Comparison of ENCODE assay signal across 33 cellular contexts in genomic region chr13:22749626-22750025, GRCh38.
"Had no signal": no experiment of that assay in that cellular context is flagged by ENCODE, and none has a peak within 500 bp of the region (broad histone marks: within the 10 kb centered on the region; RNA-seq: fewer than 3 reads in every experiment).

No MANE protein-coding gene starts in this region.

- H3K27me3 Mint-ChIP-seq: activated B cell treated with CpG ODN at 0.5 μM for 24 hours; activated CD4-positive, alpha-beta T cell treated with anti-CD3 and anti-CD28 coated beads, Interleukin-2, amount 10 ng/mL, durations not matched to agents 24 days and 14 days; central memory CD8-positive, alpha-beta T cell had no signal

- H3K4me3 ChIP-seq: adrenal gland, cardiac muscle cell had no signal

- H3K9me3 ChIP-seq: adrenal gland had no signal

- H3K27me3 ChIP-seq: adrenal gland, cardiac muscle cell had no signal

- H3K36me3 ChIP-seq: adrenal gland, cardiac muscle cell had no signal

- H3K4me1 Mint-ChIP-seq: activated B cell treated with CpG ODN at 0.5 μM for 24 hours; activated CD4-positive, alpha-beta T cell treated with anti-CD3 and anti-CD28 coated beads, Interleukin-2, amount 10 ng/mL, durations not matched to agents 24 days and 14 days; activated naive CD8-positive, alpha-beta T cell treated with anti-CD3 and anti-CD28 coated beads for 36 hours; brain; central memory CD8-positive, alpha-beta T cell had no signal

- ATAC-seq: activated CD8-positive, alpha-beta T cell treated with anti-CD3 and anti-CD28 coated beads for 36 hours; activated naive CD4-positive, alpha-beta T cell treated with anti-CD3 and anti-CD28 coated beads, Interleukin-2, amount 50 U/mL, for 72 hours had no signal

- H3K4me3 Mint-ChIP-seq: activated B cell treated with CpG ODN at 0.5 μM for 24 hours; activated CD4-positive, alpha-beta memory T cell treated with anti-CD3 and anti-CD28 coated beads for 36 hours; activated CD4-positive, alpha-beta T cell treated with anti-CD3 and anti-CD28 coated beads, Interleukin-2, amount 10 ng/mL, durations not matched to agents 24 days and 14 days; activated CD8-positive, alpha-beta T cell treated with anti-CD3 and anti-CD28 coated beads for 36 hours; activated naive CD4-positive, alpha-beta T cell treated with anti-CD3 and anti-CD28 coated beads for 36 hours; activated naive CD8-positive, alpha-beta T cell treated with anti-CD3 and anti-CD28 coated beads for 36 hours; activated T-cell treated with anti-CD3 and anti-CD28 coated beads, Interleukin-2, amount 50 U/mL, for 24 hours; brain; central memory CD8-positive, alpha-beta T cell; T-helper 1 cell treated with Interleukin-12 subunit alpha and Interleukin-12 subunit beta and Interleukin-4 antibody, amounts not matched to agents 30 μg/mL and 1 μg/mL, for 36 hours; T-helper 2 cell treated with Interferon-gamma antibody and Interleukin-4, amounts not matched to agents 5 μg/mL and 100 μg/mL, for 36 hours had no signal

- H3K9me3 Mint-ChIP-seq: activated B cell treated with CpG ODN at 0.5 μM for 24 hours; central memory CD8-positive, alpha-beta T cell had no signal

- H3K27ac ChIP-seq: adrenal gland, cardiac muscle cell, VCaP had no signal

- H3K4me1 ChIP-seq: adrenal gland had no signal

- DNase-seq: activated B cell treated with CpG ODN at 0.5 μM for 24 hours; activated CD4-positive, alpha-beta memory T cell treated with anti-CD3 and anti-CD28 coated beads for 36 hours; activated CD4-positive, alpha-beta T cell treated with anti-CD3 and anti-CD28 coated beads for 4 hours; activated CD4-positive, alpha-beta T cell treated with anti-CD3 and anti-CD28 coated beads, Interleukin-2, amount 10 ng/mL, durations not matched to agents 24 days and 14 days; activated CD4-positive, alpha-beta T cell treated with anti-CD3 and anti-CD28 coated beads, Interleukin-2, amount 50 U/mL, for 1 hour; activated CD4-positive, alpha-beta T cell treated with anti-CD3 and anti-CD28 coated beads, Interleukin-2, amount 50 U/mL, for 4 hours; activated CD4-positive, CD25-positive, alpha-beta regulatory T cell treated with anti-CD3 and anti-CD28 coated beads, Interleukin-2, amount 50 U/mL, for 72 hours; activated CD8-positive, alpha-beta memory T cell treated with anti-CD3 and anti-CD28 coated beads, Interleukin-2, amount 50 U/mL, for 48 hours; activated CD8-positive, alpha-beta T cell treated with anti-CD3 and anti-CD28 coated beads for 36 hours; activated effector memory CD4-positive, alpha-beta T cell treated with anti-CD3 and anti-CD28 coated beads, Interleukin-2, amount 50 U/mL, for 16 hours; activated gamma-delta T cell treated with Interleukin-2 at 50 U/mL for 16 hours; activated naive CD4-positive, alpha-beta T cell; activated naive CD4-positive, alpha-beta T cell treated with anti-CD3 and anti-CD28 coated beads for 36 hours; activated naive CD4-positive, alpha-beta T cell treated with anti-CD3 and anti-CD28 coated beads, Interleukin-2, amount 50 U/mL, for 16 hours; activated naive CD8-positive, alpha-beta T cell treated with anti-CD3 and anti-CD28 coated beads for 36 hours; activated T-cell treated with anti-CD3 and anti-CD28 coated beads, Interleukin-2, amount 50 U/mL, for 24 hours; activated T-cell treated with anti-CD3 and anti-CD28 coated beads, Interleukin-2, amount 50 U/mL, for 48 hours; adrenal gland; amniotic stem cell; aorta; caudate nucleus; SW 1271; T-helper 1 cell; T-helper 2 cell; T-helper 9 cell had no signal

- H3K27ac Mint-ChIP-seq: activated B cell treated with CpG ODN at 0.5 μM for 24 hours; activated CD4-positive, alpha-beta memory T cell treated with anti-CD3 and anti-CD28 coated beads for 36 hours; activated CD4-positive, alpha-beta T cell treated with anti-CD3 and anti-CD28 coated beads, Interleukin-2, amount 10 ng/mL, durations not matched to agents 24 days and 14 days; activated CD8-positive, alpha-beta T cell treated with anti-CD3 and anti-CD28 coated beads for 36 hours; activated naive CD4-positive, alpha-beta T cell treated with anti-CD3 and anti-CD28 coated beads for 36 hours; activated naive CD4-positive, alpha-beta T cell treated with anti-CD3 and anti-CD28 coated beads, Interleukin-2, amount 50 U/mL, for 72 hours; activated naive CD8-positive, alpha-beta T cell treated with anti-CD3 and anti-CD28 coated beads for 36 hours; activated T-cell treated with anti-CD3 and anti-CD28 coated beads, Interleukin-2, amount 50 U/mL, for 24 hours; activated T-helper 2 cell treated with anti-CD3 and anti-CD28 coated beads, Interferon-gamma antibody, Interleukin-2, Interleukin-4, amounts not matched to agents 10 μg/mL and 5 μg/mL and 100 μg/mL, durations not matched to agents 14 hours and 24 hours and 36 hours; brain; T-helper 1 cell treated with Interleukin-12 subunit alpha and Interleukin-12 subunit beta and Interleukin-4 antibody, amounts not matched to agents 30 μg/mL and 1 μg/mL, for 36 hours; T-helper 2 cell treated with Interferon-gamma antibody and Interleukin-4, amounts not matched to agents 5 μg/mL and 100 μg/mL, for 36 hours had no signal

- H3K36me3 Mint-ChIP-seq: activated CD4-positive, alpha-beta memory T cell treated with anti-CD3 and anti-CD28 coated beads for 36 hours; activated naive CD4-positive, alpha-beta T cell treated with anti-CD3 and anti-CD28 coated beads, Interleukin-2, amount 50 U/mL, for 72 hours; activated naive CD8-positive, alpha-beta T cell treated with anti-CD3 and anti-CD28 coated beads for 36 hours had no signal
